Comparison of ENCODE assay signal across 9 cellular contexts in the genomic region with DNA sequence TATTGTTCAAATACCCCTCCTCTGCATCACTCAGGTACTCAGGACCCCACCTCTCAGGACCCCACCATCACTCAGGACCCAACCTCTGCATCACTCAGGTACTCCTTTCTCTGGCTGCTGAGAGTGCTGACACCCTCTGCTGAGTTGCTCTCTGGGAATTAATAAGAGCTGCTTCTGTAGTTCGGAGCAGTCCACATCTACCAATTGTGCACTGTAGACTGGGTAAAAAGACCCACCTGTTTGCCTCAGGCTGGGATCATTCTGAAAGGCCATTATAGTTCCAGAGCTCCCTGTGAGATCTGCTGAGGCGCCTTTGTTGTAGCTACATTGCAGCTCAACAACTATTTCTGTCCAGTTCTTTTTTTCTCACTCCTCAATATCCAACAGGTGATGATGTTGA.
"Had no signal": no experiment of that assay in that cellular context is flagged by ENCODE, and none has a peak within 500 bp of the region (broad histone marks: within the 10 kb centered on the region; RNA-seq: fewer than 3 reads in every experiment).

No MANE protein-coding gene starts in this region.

- ATAC-seq: GM23338, HCT116 had no signal

- DNase-seq: GM23248, GOT3, H7, H9, HCEC 1CT, HFFc6 had no signal

- H3K4me2 ChIP-seq: GM23338 had no signal

- H3K9me3 Mint-ChIP-seq: GM23338, HFFc6 had no signal

- H2AFZ ChIP-seq: GM23248, GM23338 had no signal

- H3K27ac ChIP-seq: GM23248 had no signal

- H3K4me1 ChIP-seq: HAP-1 had no signal

- H3K4me3 ChIP-seq: GM23248, GM23338, HAP-1 had no signal

- H3K9ac ChIP-seq: GM23248 had no signal

- H3K4me3 Mint-ChIP-seq: GM23338, H9, HFFc6 had no signal

- H3K9me3 ChIP-seq: HAP-1 had no signal

- H3K27ac Mint-ChIP-seq: GM23338, H9, HFFc6 had no signal

- H3K36me3 ChIP-seq: HAP-1 had no signal
